Comparison of ENCODE assay signal across 8 cellular contexts in genomic region chr19:862529-863304, GRCh38. TPM values are rescaled to one million over a fixed set of nuclear protein-coding genes. Genes with fewer than 3 reads are reported as not detected.
DNase-seq lines count a peak whose midpoint lies in the region; ATAC-seq lines count a peak whose summit lies in the region.

No MANE protein-coding gene starts in this region.

- H3K4me1 Mint-ChIP-seq in activated CD4-positive, alpha-beta T cell treated with anti-CD3 and anti-CD28 coated beads for 36 hours, result peaks cover 13% of the 10 kb centered on the region
- H3K4me1 Mint-ChIP-seq in stimulated activated naive CD8-positive, alpha-beta T cell treated with anti-CD3 and anti-CD28 coated beads, Interleukin-15, Interleukin-2, amounts not matched to agents 100 ng/mL and 50 ng/mL, for 24 hours (ENCODE audit: low read depth), result peaks cover 13% of the 10 kb centered on the region

- no peak overlapping the region for H3K4ac ChIP-seq in mesendoderm (ENCODE audit: low read depth, low read length)

- ATAC-seq in activated CD4-positive, alpha-beta T cell treated with anti-CD3 and anti-CD28 coated beads for 36 hours, result peak; percentile 56

- H3K18ac ChIP-seq in mesendoderm (ENCODE audit: low read length), result no peak overlapping the region

- intact Hi-C loops in activated CD4-positive, alpha-beta T cell treated with anti-CD3 and anti-CD28 coated beads for 36 hours (cut with DNase I, micrococcal nuclease), result loop anchor here (1.0 to 2.0 kb wide), 15 partner anchors 11 to 378 kb away; partner anchors contain the start of genes ATP5F1D (in 1 of the 2), MED16 (in 1 of the 2), POLRMT (in 1 of the 2) and PTBP1 (in 1 of the 2)

- no peaks in the 10 kb centered on the region for H3K79me1 ChIP-seq in mesendoderm (ENCODE audit: low read length)

- H3K4me3 Mint-ChIP-seq in activated CD4-positive, alpha-beta T cell treated with anti-CD3 and anti-CD28 coated beads for 36 hours, result peak overlapping the region; percentile 40
- peak overlapping the region; percentile 45 for H3K4me3 Mint-ChIP-seq in stimulated activated naive CD8-positive, alpha-beta T cell treated with anti-CD3 and anti-CD28 coated beads, Interleukin-15, Interleukin-2, amounts not matched to agents 100 ng/mL and 50 ng/mL, for 24 hours

- no CpG with 5 or more reads among the region's 51 CpGs for WGBS in mesendoderm (ENCODE audit: extremely low coverage, insufficient coverage, low lambda C conversion rate)

- peaks cover 11% of the 10 kb centered on the region for H3K27me3 Mint-ChIP-seq in activated CD4-positive, alpha-beta T cell treated with anti-CD3 and anti-CD28 coated beads for 36 hours
- H3K27me3 Mint-ChIP-seq in stimulated activated naive CD8-positive, alpha-beta T cell treated with anti-CD3 and anti-CD28 coated beads, Interleukin-15, Interleukin-2, amounts not matched to agents 100 ng/mL and 50 ng/mL, for 24 hours, result peaks cover 7% of the 10 kb centered on the region

- H3K27me3 ChIP-seq in mesendoderm (ENCODE audit: insufficient read depth, low read length, poor library complexity), result peaks cover 6% of the 10 kb centered on the region

- no peaks in the 10 kb centered on the region for H3K4me1 ChIP-seq in mesendoderm (ENCODE audit: control insufficient read depth, low read depth, low read length)

- H4K8ac ChIP-seq in mesendoderm (ENCODE audit: low read depth, low read length), result no peak overlapping the region

- no peak overlapping the region for H3K56ac ChIP-seq in mesendoderm (ENCODE audit: low read length)

- H4K5ac ChIP-seq in mesendoderm (ENCODE audit: low read length), result no peak overlapping the region

- no peaks in the 10 kb centered on the region for H3K79me2 ChIP-seq in mesendoderm (ENCODE audit: control insufficient read depth, insufficient read depth, low read length)

- no peak overlapping the region for H3K23ac ChIP-seq in mesendoderm (ENCODE audit: low read length)

- DNase-seq in NCI-H2196 (lab: John Stamatoyannopoulos, UW; ENCODE audit: unreplicated experiment) (peak; percentile 44), NCI-H2196 treated with DMSO at 0.1 percent for 48 hours (lab: John Stamatoyannopoulos, UW; ENCODE audit: unreplicated experiment) (no peak), cerebellum (ENCODE audit: low spot score) (peak; percentile 34), mesendoderm (peak; percentile 86), midbrain (lab: John Stamatoyannopoulos, UW) (no peak), NCI-H2227 (lab: John Stamatoyannopoulos, UW; ENCODE audit: unreplicated experiment) (no peak)
- DNase-seq in activated CD4-positive, alpha-beta T cell treated with anti-CD3 and anti-CD28 coated beads for 36 hours, result peak; percentile 90

- H3K27ac ChIP-seq in mesendoderm (ENCODE audit: low read depth, low read length), result no peak overlapping the region

- no peaks in the 10 kb centered on the region for H3K36me3 Mint-ChIP-seq in activated CD4-positive, alpha-beta T cell treated with anti-CD3 and anti-CD28 coated beads for 36 hours (ENCODE audit: low read depth)
- H3K36me3 Mint-ChIP-seq in stimulated activated naive CD8-positive, alpha-beta T cell treated with anti-CD3 and anti-CD28 coated beads, Interleukin-15, Interleukin-2, amounts not matched to agents 100 ng/mL and 50 ng/mL, for 24 hours (ENCODE audit: low read depth), result peaks cover 4% of the 10 kb centered on the region

- no peak overlapping the region for H3K4me3 ChIP-seq in mesendoderm (ENCODE audit: low read length)

- H3K9me3 Mint-ChIP-seq in activated CD4-positive, alpha-beta T cell treated with anti-CD3 and anti-CD28 coated beads for 36 hours (ENCODE audit: low read depth), result no peaks in the 10 kb centered on the region
- H3K9me3 Mint-ChIP-seq in stimulated activated naive CD8-positive, alpha-beta T cell treated with anti-CD3 and anti-CD28 coated beads, Interleukin-15, Interleukin-2, amounts not matched to agents 100 ng/mL and 50 ng/mL, for 24 hours, result no peaks in the 10 kb centered on the region

- H3K36me3 ChIP-seq in mesendoderm (ENCODE audit: control insufficient read depth, insufficient read depth, low read length), result no peaks in the 10 kb centered on the region

- no peak overlapping the region for H3K9ac ChIP-seq in mesendoderm (ENCODE audit: low read length)

- CTCF ChIA-PET in activated CD4-positive, alpha-beta T cell treated with anti-CD3 and anti-CD28 coated beads for 36 hours (lab: Charles Lee), result interaction anchor here (0.9 to 2.1 kb wide), 8 partner anchors 30 to 180 kb away, joined by 4 to 21 read pairs (median 6); partner anchors contain the start of genes MED16, RNU6-9 and WDR18

- no peak overlapping the region for H3K4me2 ChIP-seq in mesendoderm (ENCODE audit: low read length)

- POLR2A ChIA-PET in activated CD4-positive, alpha-beta T cell treated with anti-CD3 and anti-CD28 coated beads for 36 hours (lab: Charles Lee), result interaction anchor here (1.0 kb wide), 1 partner anchor 10 kb away, joined by 3 read pairs; no protein-coding TSS in a partner anchor

- H3K27ac Mint-ChIP-seq in activated CD4-positive, alpha-beta T cell treated with anti-CD3 and anti-CD28 coated beads for 36 hours, result no peak overlapping the region
- H3K27ac Mint-ChIP-seq in stimulated activated naive CD8-positive, alpha-beta T cell treated with anti-CD3 and anti-CD28 coated beads, Interleukin-15, Interleukin-2, amounts not matched to agents 100 ng/mL and 50 ng/mL, for 24 hours, result no peak overlapping the region

- no peak overlapping the region for H2BK15ac ChIP-seq in mesendoderm (replicated peaks; ENCODE audit: low read depth)

- H2BK120ac ChIP-seq in mesendoderm (ENCODE audit: low read depth, low read length), result no peak overlapping the region

- H2AK5ac ChIP-seq in mesendoderm (ENCODE audit: low read length), result no peak overlapping the region

- H2BK5ac ChIP-seq in mesendoderm (ENCODE audit: low read length), result no peak overlapping the region

RNA-seq across cellular contexts. Expression of gene CFD, which starts 3.3 kb away (rescaled TPM):
- 1 to 10 TPM in 1 of 2 experiments, under 1 TPM in 1; 0.79 to 1.5 TPM for total RNA-seq in activated CD4-positive, alpha-beta T cell treated with anti-CD3 and anti-CD28 coated beads for 36 hours
- total RNA-seq in cerebellum, result 1.8 TPM
- polyA plus RNA-seq in mesendoderm (2013, experiment 1 of 2), result 0.21 TPM
- polyA plus RNA-seq in mesendoderm (2013, experiment 2 of 2), result 0.17 TPM

RNA-seq across cellular contexts. Expression of gene ELANE, which starts 10.6 kb away (rescaled TPM):
- not detected for total RNA-seq in activated CD4-positive, alpha-beta T cell treated with anti-CD3 and anti-CD28 coated beads for 36 hours
- total RNA-seq in cerebellum, result 0.36 TPM
- not detected for polyA plus RNA-seq in mesendoderm (2013, experiment 1 of 2)
- not detected for polyA plus RNA-seq in mesendoderm (2013, experiment 2 of 2)

RNA-seq across cellular contexts. Expression of gene PRTN3, which starts 21.9 kb away (rescaled TPM):
- not detected for total RNA-seq in activated CD4-positive, alpha-beta T cell treated with anti-CD3 and anti-CD28 coated beads for 36 hours
- total RNA-seq in cerebellum, result 0.82 TPM
- polyA plus RNA-seq in mesendoderm (2013, experiment 1 of 2), result not detected
- polyA plus RNA-seq in mesendoderm (2013, experiment 2 of 2), result 0.04 TPM

RNA-seq across cellular contexts. Expression of gene MED16, which starts 30.3 kb away (rescaled TPM):
- total RNA-seq in activated CD4-positive, alpha-beta T cell treated with anti-CD3 and anti-CD28 coated beads for 36 hours, result 10 to 100 TPM; 52.6 to 70.3 TPM
- 31.0 TPM for total RNA-seq in cerebellum
- polyA plus RNA-seq in mesendoderm (2013, experiment 1 of 2), result 34.1 TPM
- 33.8 TPM for polyA plus RNA-seq in mesendoderm (2013, experiment 2 of 2)

RNA-seq across cellular contexts. Expression of gene RNU6-9, which starts 30.6 kb away (rescaled TPM):
- total RNA-seq in activated CD4-positive, alpha-beta T cell treated with anti-CD3 and anti-CD28 coated beads for 36 hours, result not detected
- not detected for total RNA-seq in cerebellum
- polyA plus RNA-seq in mesendoderm (2013, experiment 1 of 2), result not detected
- polyA plus RNA-seq in mesendoderm (2013, experiment 2 of 2), result not detected

Comparison
In these comparisons a context has a peak if more than half of its experiments do, and no peak if none do; other contexts are left out.
1. DNase-seq: peak in NCI-H2196 (single experiment), activated CD4-positive, alpha-beta T cell treated with anti-CD3 and anti-CD28 coated beads for 36 hours (single experiment), cerebellum (single experiment) and mesendoderm (single experiment); none in NCI-H2196 treated with DMSO at 0.1 percent for 48 hours (single experiment), midbrain (single experiment) and NCI-H2227 (single experiment).